ENCODE assay signal across 26 cellular contexts in the genomic region with DNA sequence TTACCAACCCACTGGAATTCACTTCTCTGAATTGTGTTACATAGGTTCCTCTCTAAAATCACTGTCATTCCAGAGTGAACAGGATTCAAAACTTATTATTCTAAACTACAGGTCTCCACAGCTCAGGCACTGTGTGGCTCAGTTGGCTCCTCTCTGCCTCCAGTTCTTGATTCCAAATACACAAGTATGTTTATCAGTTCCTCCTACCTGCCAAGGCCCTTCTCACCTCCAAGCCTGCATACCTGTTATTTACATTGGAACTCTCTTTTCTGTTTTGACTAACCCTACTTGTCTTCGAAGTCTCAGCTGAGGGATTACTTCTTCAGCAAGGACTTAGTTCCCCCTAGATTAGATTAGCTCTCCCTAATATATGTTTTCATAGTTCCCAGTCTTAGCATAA.
"Had no signal": no experiment of that assay in that cellular context is flagged by ENCODE, and none has a peak within 500 bp of the region (broad histone marks: within the 10 kb centered on the region; RNA-seq: fewer than 3 reads in every experiment).

No MANE protein-coding gene starts in this region.

- H3K4me1 ChIP-seq: stomach, suprapubic skin, testis, thyroid gland, tibial artery, tibial nerve, transverse colon, upper lobe of left lung, upper lobe of right lung, uterus, vagina had no signal

- H3K36me3 ChIP-seq: stomach, suprapubic skin, thoracic aorta, thyroid gland, tibial artery, tibial nerve, transverse colon, upper lobe of left lung, upper lobe of right lung, uterus, vagina had no signal

- H3K27ac ChIP-seq: stomach, suprapubic skin, testis, thoracic aorta, thyroid gland, tibial artery, tibial nerve, transverse colon, upper lobe of left lung, upper lobe of right lung, uterus, vagina had no signal

- ATAC-seq: stimulated activated effector memory CD8-positive, alpha-beta T cell treated with anti-CD3 and anti-CD28 coated beads, Interleukin-12 subunit alpha, Interleukin-12 subunit beta, amount 100 ng/mL, for 72 hours; stimulated activated memory B cell treated with anti-CD40 and anti-IgM and Interleukin-4, amounts not matched to agents 10 μg/mL and 1 μg/mL and 100 μg/mL, for 72 hours; stimulated activated naive B cell treated with anti-CD40 and anti-IgM and Interleukin-4, amounts not matched to agents 10 μg/mL and 1 μg/mL and 100 μg/mL, for 72 hours; stimulated activated naive CD8-positive, alpha-beta T cell treated with anti-CD3 and anti-CD28 coated beads, Interleukin-15, amount 100 ng/mL, for 72 hours; stimulated activated naive CD8-positive, alpha-beta T cell treated with anti-CD3 and anti-CD28 coated beads, Interleukin-15, Interleukin-2, amounts not matched to agents 100 U/mL and 50 U/mL, for 24 hours; upper lobe of right lung had no signal

- H3K4me3 ChIP-seq: stomach, suprapubic skin, testis, thoracic aorta, thyroid gland, tibial artery, tibial nerve, transverse colon, upper lobe of left lung, upper lobe of right lung, uterus, vagina had no signal

- H3K27me3 ChIP-seq: stomach, suprapubic skin, testis, thyroid gland, tibial artery, tibial nerve, transverse colon, upper lobe of left lung, upper lobe of right lung, uterus, vagina had no signal

- DNase-seq: stimulated activated CD4-positive, alpha-beta T cell treated with anti-CD3 and anti-CD28 coated beads, Interleukin-2, amount 100 ng/mL, for 48 hours; stimulated activated CD4-positive, alpha-beta T cell treated with anti-CD3 and anti-CD28 coated beads, Interleukin-4, amount 100 ng/mL, for 1 hour; stimulated activated CD4-positive, alpha-beta T cell treated with anti-CD3 and anti-CD28 coated beads, Interleukin-4, amount 100 ng/mL, for 24 hours; stimulated activated CD4-positive, alpha-beta T cell treated with anti-CD3 and anti-CD28 coated beads, Interleukin-4, amount 100 ng/mL, for 4 hours; stimulated activated CD8-positive, alpha-beta memory T cell treated with anti-CD3 and anti-CD28 coated beads, Interleukin-4, amount 100 ng/mL, for 48 hours; stimulated activated naive B cell treated with anti-CD40 and anti-IgM and Interleukin-4, amounts not matched to agents 10 μg/mL and 1 μg/mL and 100 μg/mL, for 72 hours; stimulated activated naive CD4-positive, alpha-beta T cell; stimulated activated naive CD4-positive, alpha-beta T cell treated with Interleukin-2 at 50 U/mL for 16 hours; stimulated activated naive CD8-positive, alpha-beta T cell treated with anti-CD3 and anti-CD28 coated beads, Interleukin-15, amount 100 ng/mL, for 72 hours; stimulated activated naive CD8-positive, alpha-beta T cell treated with anti-CD3 and anti-CD28 coated beads, Interleukin-15, Interleukin-2, amounts not matched to agents 100 U/mL and 50 U/mL, for 24 hours; stomach; substantia nigra; testis; thyroid gland; tibial artery; transverse colon; trophoblast cell; upper lobe of left lung; upper lobe of right lung; uterus had no signal

- H3K9me3 ChIP-seq: suprapubic skin, testis, thoracic aorta, thyroid gland, transverse colon, upper lobe of left lung, upper lobe of right lung, uterus, vagina had no signal
